ENCODE assay signal across 1 cellular context in the genomic region with DNA sequence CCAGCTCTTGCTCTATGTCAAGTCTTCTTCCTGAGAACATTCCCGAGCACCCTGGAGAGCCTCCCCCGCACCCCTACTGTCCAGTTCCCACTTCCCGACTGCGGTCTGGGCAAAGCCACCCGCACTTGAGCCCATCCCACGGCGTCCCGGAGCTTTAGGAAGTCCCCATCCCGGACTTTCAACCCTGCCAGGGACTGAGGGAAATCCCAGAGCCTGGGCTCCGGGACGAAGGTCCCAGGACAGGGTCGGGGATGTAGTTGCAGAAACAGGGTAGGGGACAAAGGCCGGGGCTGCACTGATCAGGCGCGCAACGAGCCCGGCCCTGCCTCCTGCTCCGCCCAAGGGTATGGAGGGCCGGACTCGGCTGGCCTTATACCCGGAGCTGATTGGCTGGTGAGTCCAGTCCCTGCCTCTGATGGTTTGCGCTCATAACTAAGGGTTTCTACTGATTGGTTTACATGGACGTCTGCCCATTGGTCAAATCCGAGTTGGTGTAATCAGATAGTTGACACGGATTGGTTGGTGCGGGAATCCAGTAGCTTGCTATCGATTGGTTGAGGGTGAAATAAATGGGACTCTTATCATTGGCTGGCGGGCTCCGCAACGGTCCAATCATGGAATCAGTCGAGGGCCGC.
TF ChIP-seq lines count a peak whose summit lies in the region.

No MANE protein-coding gene starts in this region.

TF ChIP-seq in HepG2, 621 proteins besides CTCF, POLR2A, EP300 and RAD21 (continued from another document and continues in another):
- TF ChIP-seq LRRFIP1 (CRISPR knock-in tag; conservative IDR thresholded peaks at IDR 0.05) (no peak), KDM2A (CRISPR knock-in tag; IDR thresholded peaks at IDR 0.05; ENCODE audit: borderline replicate concordance, low read depth) (no peak), PAXIP1 (CRISPR knock-in tag; conservative IDR thresholded peaks at IDR 0.05) (peak; percentile 88), ISX (CRISPR knock-in tag; conservative IDR thresholded peaks at IDR 0.05) (no peak; the same call in 1 of the 2 replicates), PRPF4 (IDR thresholded peaks at IDR 0.05; ENCODE audit: low read depth, low read length, poor library complexity, severe bottlenecking) (no peak), NFKBIZ (CRISPR knock-in tag; IDR thresholded peaks at IDR 0.05) (no peak), NCOR1 (IDR thresholded peaks at IDR 0.05; ENCODE audit: borderline replicate concordance, low read length) (peak; percentile 35; the same call in 1 of the 2 replicates), ZNF510 (CRISPR knock-in tag; IDR thresholded peaks at IDR 0.05; ENCODE audit: low read depth) (no peak), ZNF160 (CRISPR knock-in tag; IDR thresholded peaks at IDR 0.05) (peak; percentile 71; the same call in 1 of the 2 replicates), SYNCRIP (IDR thresholded peaks at IDR 0.05; ENCODE audit: insufficient read depth, low read depth, low read length) (no peak), SRSF4 (IDR thresholded peaks at IDR 0.05; ENCODE audit: low read depth, low read length, poor library complexity, severe bottlenecking) (no peak), ZNF136 (CRISPR knock-in tag; IDR thresholded peaks at IDR 0.05; ENCODE audit: low read depth) (no peak), KLF11 (CRISPR knock-in tag; IDR thresholded peaks at IDR 0.05) (no peak), ZNF256 (CRISPR knock-in tag; conservative IDR thresholded peaks at IDR 0.05) (0 out of 2 replicates have a peak, but pooled peaks have one; percentile 37), SKIL (CRISPR knock-in tag; IDR thresholded peaks at IDR 0.05; ENCODE audit: borderline replicate concordance) (no peak), EED (CRISPR knock-in tag; IDR thresholded peaks at IDR 0.05) (no peak), ZNF816 (CRISPR knock-in tag; IDR thresholded peaks at IDR 0.05; ENCODE audit: borderline replicate concordance) (peak; percentile 77), SETDB1 (CRISPR knock-in tag; IDR thresholded peaks at IDR 0.05; ENCODE audit: borderline replicate concordance) (no peak), YEATS4 (CRISPR knock-in tag; IDR thresholded peaks at IDR 0.05; ENCODE audit: borderline replicate concordance) (no peak; the same call in 1 of the 2 replicates), ZNF12 (CRISPR knock-in tag; IDR thresholded peaks at IDR 0.05) (no peak; the same call in 1 of the 2 replicates), PLRG1 (conservative IDR thresholded peaks at IDR 0.05) (no peak), POGZ (CRISPR knock-in tag; IDR thresholded peaks at IDR 0.05) (peak; percentile 75), ZNF598 (CRISPR knock-in tag; IDR thresholded peaks at IDR 0.05; ENCODE audit: borderline replicate concordance) (peak; percentile 29; the same call in 1 of the 2 replicates), HCFC1 (IDR thresholded peaks at IDR 0.05; ENCODE audit: low read depth, low read length) (0 out of 2 replicates have a peak, but pooled peaks have one; percentile 23)
- TF ChIP-seq, protein P1, sequence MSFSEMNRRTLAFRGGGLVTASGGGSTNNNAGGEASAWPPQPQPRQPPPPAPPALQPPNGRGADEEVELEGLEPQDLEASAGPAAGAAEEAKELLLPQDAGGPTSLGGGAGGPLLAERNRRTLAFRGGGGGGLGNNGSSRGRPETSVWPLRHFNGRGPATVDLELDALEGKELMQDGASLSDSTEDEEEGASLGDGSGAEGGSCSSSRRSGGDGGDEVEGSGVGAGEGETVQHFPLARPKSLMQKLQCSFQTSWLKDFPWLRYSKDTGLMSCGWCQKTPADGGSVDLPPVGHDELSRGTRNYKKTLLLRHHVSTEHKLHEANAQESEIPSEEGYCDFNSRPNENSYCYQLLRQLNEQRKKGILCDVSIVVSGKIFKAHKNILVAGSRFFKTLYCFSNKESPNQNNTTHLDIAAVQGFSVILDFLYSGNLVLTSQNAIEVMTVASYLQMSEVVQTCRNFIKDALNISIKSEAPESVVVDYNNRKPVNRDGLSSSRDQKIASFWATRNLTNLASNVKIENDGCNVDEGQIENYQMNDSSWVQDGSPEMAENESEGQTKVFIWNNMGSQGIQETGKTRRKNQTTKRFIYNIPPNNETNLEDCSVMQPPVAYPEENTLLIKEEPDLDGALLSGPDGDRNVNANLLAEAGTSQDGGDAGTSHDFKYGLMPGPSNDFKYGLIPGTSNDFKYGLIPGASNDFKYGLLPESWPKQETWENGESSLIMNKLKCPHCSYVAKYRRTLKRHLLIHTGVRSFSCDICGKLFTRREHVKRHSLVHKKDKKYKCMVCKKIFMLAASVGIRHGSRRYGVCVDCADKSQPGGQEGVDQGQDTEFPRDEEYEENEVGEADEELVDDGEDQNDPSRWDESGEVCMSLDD (CRISPR knock-in tag; IDR thresholded peaks at IDR 0.05; ENCODE audit: borderline replicate concordance): no peak
- TF ChIP-seq, protein P2, sequence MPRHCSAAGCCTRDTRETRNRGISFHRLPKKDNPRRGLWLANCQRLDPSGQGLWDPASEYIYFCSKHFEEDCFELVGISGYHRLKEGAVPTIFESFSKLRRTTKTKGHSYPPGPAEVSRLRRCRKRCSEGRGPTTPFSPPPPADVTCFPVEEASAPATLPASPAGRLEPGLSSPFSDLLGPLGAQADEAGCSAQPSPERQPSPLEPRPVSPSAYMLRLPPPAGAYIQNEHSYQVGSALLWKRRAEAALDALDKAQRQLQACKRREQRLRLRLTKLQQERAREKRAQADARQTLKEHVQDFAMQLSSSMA (CRISPR knock-in tag; IDR thresholded peaks at IDR 0.05): peak; percentile 86
- TF ChIP-seq, protein P3, sequence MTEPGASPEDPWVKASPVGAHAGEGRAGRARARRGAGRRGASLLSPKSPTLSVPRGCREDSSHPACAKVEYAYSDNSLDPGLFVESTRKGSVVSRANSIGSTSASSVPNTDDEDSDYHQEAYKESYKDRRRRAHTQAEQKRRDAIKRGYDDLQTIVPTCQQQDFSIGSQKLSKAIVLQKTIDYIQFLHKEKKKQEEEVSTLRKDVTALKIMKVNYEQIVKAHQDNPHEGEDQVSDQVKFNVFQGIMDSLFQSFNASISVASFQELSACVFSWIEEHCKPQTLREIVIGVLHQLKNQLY (CRISPR knock-in tag; IDR thresholded peaks at IDR 0.05): peak; percentile 30; the same call in 1 of the 2 replicates
- TF ChIP-seq, protein P4, sequence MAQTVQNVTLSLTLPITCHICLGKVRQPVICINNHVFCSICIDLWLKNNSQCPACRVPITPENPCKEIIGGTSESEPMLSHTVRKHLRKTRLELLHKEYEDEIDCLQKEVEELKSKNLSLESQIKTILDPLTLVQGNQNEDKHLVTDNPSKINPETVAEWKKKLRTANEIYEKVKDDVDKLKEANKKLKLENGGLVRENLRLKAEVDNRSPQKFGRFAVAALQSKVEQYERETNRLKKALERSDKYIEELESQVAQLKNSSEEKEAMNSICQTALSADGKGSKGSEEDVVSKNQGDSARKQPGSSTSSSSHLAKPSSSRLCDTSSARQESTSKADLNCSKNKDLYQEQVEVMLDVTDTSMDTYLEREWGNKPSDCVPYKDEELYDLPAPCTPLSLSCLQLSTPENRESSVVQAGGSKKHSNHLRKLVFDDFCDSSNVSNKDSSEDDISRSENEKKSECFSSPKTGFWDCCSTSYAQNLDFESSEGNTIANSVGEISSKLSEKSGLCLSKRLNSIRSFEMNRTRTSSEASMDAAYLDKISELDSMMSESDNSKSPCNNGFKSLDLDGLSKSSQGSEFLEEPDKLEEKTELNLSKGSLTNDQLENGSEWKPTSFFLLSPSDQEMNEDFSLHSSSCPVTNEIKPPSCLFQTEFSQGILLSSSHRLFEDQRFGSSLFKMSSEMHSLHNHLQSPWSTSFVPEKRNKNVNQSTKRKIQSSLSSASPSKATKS (CRISPR knock-in tag; IDR thresholded peaks at IDR 0.05): no peak; the same call in 1 of the 2 replicates
- TF ChIP-seq, protein P5, sequence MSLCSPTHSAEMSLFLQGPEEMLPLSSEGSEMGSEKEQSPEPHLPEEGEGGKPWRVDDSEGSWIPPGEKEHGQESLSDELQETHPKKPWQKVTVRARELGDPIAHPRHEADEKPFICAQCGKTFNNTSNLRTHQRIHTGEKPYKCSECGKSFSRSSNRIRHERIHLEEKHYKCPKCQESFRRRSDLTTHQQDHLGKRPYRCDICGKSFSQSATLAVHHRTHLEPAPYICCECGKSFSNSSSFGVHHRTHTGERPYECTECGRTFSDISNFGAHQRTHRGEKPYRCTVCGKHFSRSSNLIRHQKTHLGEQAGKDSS (CRISPR knock-in tag; IDR thresholded peaks at IDR 0.05; ENCODE audit: borderline replicate concordance, low read depth): no peak
- TF ChIP-seq, protein P6, sequence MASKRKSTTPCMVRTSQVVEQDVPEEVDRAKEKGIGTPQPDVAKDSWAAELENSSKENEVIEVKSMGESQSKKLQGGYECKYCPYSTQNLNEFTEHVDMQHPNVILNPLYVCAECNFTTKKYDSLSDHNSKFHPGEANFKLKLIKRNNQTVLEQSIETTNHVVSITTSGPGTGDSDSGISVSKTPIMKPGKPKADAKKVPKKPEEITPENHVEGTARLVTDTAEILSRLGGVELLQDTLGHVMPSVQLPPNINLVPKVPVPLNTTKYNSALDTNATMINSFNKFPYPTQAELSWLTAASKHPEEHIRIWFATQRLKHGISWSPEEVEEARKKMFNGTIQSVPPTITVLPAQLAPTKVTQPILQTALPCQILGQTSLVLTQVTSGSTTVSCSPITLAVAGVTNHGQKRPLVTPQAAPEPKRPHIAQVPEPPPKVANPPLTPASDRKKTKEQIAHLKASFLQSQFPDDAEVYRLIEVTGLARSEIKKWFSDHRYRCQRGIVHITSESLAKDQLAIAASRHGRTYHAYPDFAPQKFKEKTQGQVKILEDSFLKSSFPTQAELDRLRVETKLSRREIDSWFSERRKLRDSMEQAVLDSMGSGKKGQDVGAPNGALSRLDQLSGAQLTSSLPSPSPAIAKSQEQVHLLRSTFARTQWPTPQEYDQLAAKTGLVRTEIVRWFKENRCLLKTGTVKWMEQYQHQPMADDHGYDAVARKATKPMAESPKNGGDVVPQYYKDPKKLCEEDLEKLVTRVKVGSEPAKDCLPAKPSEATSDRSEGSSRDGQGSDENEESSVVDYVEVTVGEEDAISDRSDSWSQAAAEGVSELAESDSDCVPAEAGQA (IDR thresholded peaks at IDR 0.05; ENCODE audit: low read depth): no peak
- TF ChIP-seq, protein P6 (CRISPR knock-in tag; IDR thresholded peaks at IDR 0.05; ENCODE audit: borderline replicate concordance): no peak
